In the genomic region with DNA sequence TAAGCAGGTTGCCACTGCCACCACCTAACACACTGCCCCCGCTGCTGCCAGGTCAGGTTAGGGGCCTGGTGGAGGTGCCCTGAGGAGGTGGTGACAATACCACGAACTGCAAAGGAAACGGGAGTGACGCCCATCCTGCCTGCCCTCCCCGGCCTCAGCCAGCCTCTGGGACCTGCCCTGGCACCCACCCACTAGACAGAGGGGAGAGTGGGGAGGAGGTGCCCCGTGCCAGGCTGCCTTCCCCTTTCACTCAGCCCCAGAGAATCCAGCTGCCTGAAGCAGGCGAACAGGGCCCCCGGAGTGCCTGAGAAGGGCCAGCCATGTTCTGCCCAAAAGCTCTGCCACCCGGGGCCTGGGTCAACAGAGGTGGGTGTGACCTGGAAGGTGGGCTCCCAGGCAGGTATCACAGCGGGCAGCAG, we compare ENCODE assay signal across 15 cellular contexts. TPM values are rescaled to one million over a fixed set of nuclear protein-coding genes. Genes with fewer than 3 reads are reported as not detected.
DNase-seq lines count a peak whose midpoint lies in the region; ATAC-seq and TF ChIP-seq lines count a peak whose summit lies in the region.
"Had no signal": no experiment of that assay in that cellular context is flagged by ENCODE, and none has a peak within 500 bp of the region (broad histone marks: within the 10 kb centered on the region; RNA-seq: fewer than 3 reads in every experiment).

No MANE protein-coding gene starts in this region.

- H3K4me3 Mint-ChIP-seq in CD8-positive, alpha-beta memory T cell = peak overlapping the region; percentile 64 to 86 (median 69)
- peak overlapping the region; percentile 50 for H3K4me3 Mint-ChIP-seq in activated CD8-positive, alpha-beta T cell treated with anti-CD3 and anti-CD28 coated beads, Interleukin-2, amount 10 ng/mL, durations not matched to agents 7 days and 5 days

- H3K27me3 Mint-ChIP-seq in CD8-positive, alpha-beta memory T cell = no peaks in the 10 kb centered on the region
- no peaks in the 10 kb centered on the region for H3K27me3 Mint-ChIP-seq in activated CD8-positive, alpha-beta T cell treated with anti-CD3 and anti-CD28 coated beads, Interleukin-2, amount 10 ng/mL, durations not matched to agents 7 days and 5 days (ENCODE audit: low read depth)

- H3K27ac Mint-ChIP-seq in CD8-positive, alpha-beta memory T cell = peak overlapping the region; percentile 74 to 96 (median 94)
- H3K27ac Mint-ChIP-seq in activated CD8-positive, alpha-beta T cell treated with anti-CD3 and anti-CD28 coated beads, Interleukin-2, amount 10 ng/mL, durations not matched to agents 7 days and 5 days = peak overlapping the region; percentile 86

- no peaks in the 10 kb centered on the region for H3K9me3 ChIP-seq in CD8-positive, alpha-beta memory T cell (ENCODE audit: low read length)
- H3K9me3 ChIP-seq: esophagus muscularis mucosa, SK-N-SH, thoracic aorta had no signal

- H3K36me3 ChIP-seq in CD8-positive, alpha-beta memory T cell (ENCODE audit: insufficient read depth, low read length) = no peaks in the 10 kb centered on the region
- H3K36me3 ChIP-seq: esophagus muscularis mucosa, thoracic aorta had no signal

- no peaks in the 10 kb centered on the region for H3K9me3 Mint-ChIP-seq in CD8-positive, alpha-beta memory T cell
- H3K9me3 Mint-ChIP-seq in activated CD8-positive, alpha-beta T cell treated with anti-CD3 and anti-CD28 coated beads, Interleukin-2, amount 10 ng/mL, durations not matched to agents 7 days and 5 days (ENCODE audit: insufficient read depth) = no peaks in the 10 kb centered on the region

- peak; percentile 92 for ATAC-seq in activated CD8-positive, alpha-beta T cell treated with anti-CD3 and anti-CD28 coated beads, Interleukin-2, amount 10 ng/mL, durations not matched to agents 7 days and 5 days
- ATAC-seq in HG02938 (IDR thresholded peaks at IDR 0.05; ENCODE audit: unreplicated experiment) = no peak
- ATAC-seq: GM12878, K562, left colon had no signal

- H3K4me1 Mint-ChIP-seq in CD8-positive, alpha-beta memory T cell = peaks cover 27 to 39% (median 29%) of the 10 kb centered on the region in 3 donors
- peaks cover 39% of the 10 kb centered on the region for H3K4me1 Mint-ChIP-seq in activated CD8-positive, alpha-beta T cell treated with anti-CD3 and anti-CD28 coated beads, Interleukin-2, amount 10 ng/mL, durations not matched to agents 7 days and 5 days (ENCODE audit: low read depth)

- peak; percentile 52 to 86 (median 69) for DNase-seq in CD8-positive, alpha-beta memory T cell
- peak; percentile 78 for DNase-seq in activated CD8-positive, alpha-beta T cell treated with anti-CD3 and anti-CD28 coated beads, Interleukin-2, amount 10 ng/mL, durations not matched to agents 7 days and 5 days
- peak; percentile 43 for DNase-seq in effector CD4-positive, alpha-beta T cell
- peak; percentile 43 to 51 for DNase-seq in stimulated activated CD4-positive, alpha-beta T cell treated with anti-CD3 and anti-CD28 coated beads, Interleukin-2, amount 100 ng/mL, for 24 hours
- no peak for DNase-seq in hepatic stellate cell (ENCODE audit: low spot score)
- DNase-seq in HEK293T (ENCODE audit: extremely low spot score) = no peak
- DNase-seq in globus pallidus (ENCODE audit: low spot score) = no peak
- DNase-seq: NCI-H226, SK-N-SH had no signal

- peaks cover 31% of the 10 kb centered on the region for H3K4me1 ChIP-seq in CD8-positive, alpha-beta memory T cell (ENCODE audit: insufficient read depth, low read length)

- peak overlapping the region; percentile 30 for H3K27ac ChIP-seq in CD8-positive, alpha-beta memory T cell (ENCODE audit: low read depth, low read length)
- H3K27ac ChIP-seq: esophagus muscularis mucosa, thoracic aorta had no signal

- POLR2A ChIA-PET in CD8-positive, alpha-beta memory T cell (lab: Charles Lee) = no interaction called here
- POLR2A ChIA-PET in activated CD8-positive, alpha-beta T cell treated with anti-CD3 and anti-CD28 coated beads, Interleukin-2, amount 10 ng/mL, durations not matched to agents 7 days and 5 days (lab: Charles Lee) = no interaction called here
- POLR2A ChIA-PET in HEK293T (lab: Yijun Ruan, JAX) = no interaction called here

- CTCF ChIA-PET in CD8-positive, alpha-beta memory T cell (lab: Charles Lee) = interaction anchor here (1.0 kb wide), 1 partner anchor 42 kb away, joined by 3 read pairs; no protein-coding TSS in a partner anchor
- CTCF ChIA-PET in activated CD8-positive, alpha-beta T cell treated with anti-CD3 and anti-CD28 coated beads, Interleukin-2, amount 10 ng/mL, durations not matched to agents 7 days and 5 days (lab: Charles Lee) = no interaction called here
- CTCF ChIA-PET in HEK293T (lab: Yijun Ruan, JAX) = no interaction called here

- H3K27me3 ChIP-seq in CD8-positive, alpha-beta memory T cell (ENCODE audit: insufficient read depth, low read length, poor library complexity, severe bottlenecking) = no peaks in the 10 kb centered on the region
- H3K27me3 ChIP-seq: esophagus muscularis mucosa had no signal

- no peaks in the 10 kb centered on the region for H3K36me3 Mint-ChIP-seq in CD8-positive, alpha-beta memory T cell
- H3K36me3 Mint-ChIP-seq in activated CD8-positive, alpha-beta T cell treated with anti-CD3 and anti-CD28 coated beads, Interleukin-2, amount 10 ng/mL, durations not matched to agents 7 days and 5 days (ENCODE audit: low read depth) = no peaks in the 10 kb centered on the region

- H3K4me3 ChIP-seq in CD8-positive, alpha-beta memory T cell (ENCODE audit: low read length) = peak overlapping the region; percentile 4
- H3K4me3 ChIP-seq: esophagus muscularis mucosa, GM12878, K562 had no signal

TF ChIP-seq in HEK293T, 16 proteins besides CTCF, POLR2A, EP300 and RAD21:
- TF ChIP-seq FOXK2 (IDR thresholded peaks at IDR 0.05) (no peak), FOXA1 (IDR thresholded peaks at IDR 0.05) (no peak), LEF1 (IDR thresholded peaks at IDR 0.05; ENCODE audit: borderline replicate concordance) (no peak), SP1 (IDR thresholded peaks at IDR 0.05) (no peak), SUZ12 (IDR thresholded peaks at IDR 0.05) (no peak), L3MBTL2 (conservative IDR thresholded peaks at IDR 0.05) (no peak), HDGF (IDR thresholded peaks at IDR 0.05; ENCODE audit: borderline replicate concordance) (no peak), BHLHE40 (IDR thresholded peaks at IDR 0.05; ENCODE audit: borderline replicate concordance) (no peak), FOXM1 (IDR thresholded peaks at IDR 0.05; ENCODE audit: borderline replicate concordance) (no peak), ARNT (IDR thresholded peaks at IDR 0.05) (no peak), TARDBP (IDR thresholded peaks at IDR 0.05) (no peak), CTBP1 (IDR thresholded peaks at IDR 0.05; ENCODE audit: borderline replicate concordance) (no peak), ZNF384 (IDR thresholded peaks at IDR 0.05) (no peak)
- TF ChIP-seq, protein P1, sequence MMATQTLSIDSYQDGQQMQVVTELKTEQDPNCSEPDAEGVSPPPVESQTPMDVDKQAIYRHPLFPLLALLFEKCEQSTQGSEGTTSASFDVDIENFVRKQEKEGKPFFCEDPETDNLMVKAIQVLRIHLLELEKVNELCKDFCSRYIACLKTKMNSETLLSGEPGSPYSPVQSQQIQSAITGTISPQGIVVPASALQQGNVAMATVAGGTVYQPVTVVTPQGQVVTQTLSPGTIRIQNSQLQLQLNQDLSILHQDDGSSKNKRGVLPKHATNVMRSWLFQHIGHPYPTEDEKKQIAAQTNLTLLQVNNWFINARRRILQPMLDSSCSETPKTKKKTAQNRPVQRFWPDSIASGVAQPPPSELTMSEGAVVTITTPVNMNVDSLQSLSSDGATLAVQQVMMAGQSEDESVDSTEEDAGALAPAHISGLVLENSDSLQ (IDR thresholded peaks at IDR 0.05) = no peak

RNA-seq across cellular contexts. Expression of a gene that starts 44.5 kb away (rescaled TPM):
- 10 to 100 TPM; 46.2 to 47.3 TPM for total RNA-seq in CD8-positive, alpha-beta memory T cell
- 14.1 TPM for polyA plus RNA-seq in CD8-positive, alpha-beta memory T cell
- 10 to 100 TPM; 37.3 to 40.9 TPM for total RNA-seq in activated CD8-positive, alpha-beta T cell treated with anti-CD3 and anti-CD28 coated beads, Interleukin-2, amount 10 ng/mL, durations not matched to agents 7 days and 5 days

Comparison
In these comparisons a context has a peak if more than half of its experiments do, and no peak if none do; other contexts are left out.
1. DNase-seq: peak in CD8-positive, alpha-beta memory T cell (5 of 5), activated CD8-positive, alpha-beta T cell treated with anti-CD3 and anti-CD28 coated beads, Interleukin-2, amount 10 ng/mL, durations not matched to agents 7 days and 5 days (single experiment), effector CD4-positive, alpha-beta T cell (single experiment) and stimulated activated CD4-positive, alpha-beta T cell treated with anti-CD3 and anti-CD28 coated beads, Interleukin-2, amount 100 ng/mL, for 24 hours (2 of 2); none in hepatic stellate cell (single experiment), HEK293T (single experiment) and globus pallidus (single experiment).